In genomic region chr4:66769436-66769835, GRCh38 we compare ENCODE assay signal across 15 cellular contexts.
DNase-seq lines count a peak whose midpoint lies in the region; TF ChIP-seq lines count a peak whose summit lies in the region.
"Had no signal": no experiment of that assay in that cellular context is flagged by ENCODE, and none has a peak within 500 bp of the region (broad histone marks: within the 10 kb centered on the region; RNA-seq: fewer than 3 reads in every experiment).

No MANE protein-coding gene starts in this region.

- H3K4me3 ChIP-seq in OCI-LY3 (ENCODE audit: low read length) (no peak overlapping the region), hepatocyte (no peak overlapping the region)
- H3K4me3 ChIP-seq: K562, SJCRH30 had no signal

- TF ChIP-seq CTCF in OCI-LY3 (IDR thresholded peaks at IDR 0.05; ENCODE audit: low read depth, low read length) (no peak), hepatocyte (IDR thresholded peaks at IDR 0.05; ENCODE audit: poor library complexity) (no peak)

- H3K36me3 ChIP-seq in OCI-LY3 (replicated peaks; ENCODE audit: low read depth, low read length), result no peaks in the 10 kb centered on the region
- H3K36me3 ChIP-seq in hepatocyte (replicated peaks; ENCODE audit: insufficient read depth, low read depth), result no peaks in the 10 kb centered on the region
- H3K36me3 ChIP-seq: SJCRH30 had no signal

- no peaks in the 10 kb centered on the region for H3K9me3 ChIP-seq in OCI-LY3 (ENCODE audit: insufficient read depth, low read length)
- H3K9me3 ChIP-seq in hepatocyte (ENCODE audit: low read depth), result no peaks in the 10 kb centered on the region
- H3K9me3 ChIP-seq: SJCRH30 had no signal

- no peak overlapping the region for H3K27ac ChIP-seq in OCI-LY3 (ENCODE audit: low read length)
- H3K27ac ChIP-seq in hepatocyte, result no peak overlapping the region
- H3K27ac ChIP-seq: 22Rv1, SJCRH30 had no signal

- no peak overlapping the region for H3K9ac ChIP-seq in OCI-LY3 (ENCODE audit: low read length)

- no peak overlapping the region for H2AFZ ChIP-seq in OCI-LY3 (ENCODE audit: low read depth, low read length)
- H2AFZ ChIP-seq in hepatocyte, result peak overlapping the region; percentile 2

- H3K27me3 ChIP-seq in OCI-LY3 (ENCODE audit: low read depth, low read length) (no peaks in the 10 kb centered on the region), hepatocyte (no peaks in the 10 kb centered on the region)
- H3K27me3 ChIP-seq: SJCRH30 had no signal

- DNase-seq in NCI-H2029 treated with DMSO at 0.1 percent for 48 hours (lab: John Stamatoyannopoulos, UW), result peak; percentile 11
- DNase-seq in NCI-H2029 (lab: John Stamatoyannopoulos, UW), result no peak
- peak; percentile 58 for DNase-seq in H4 (ENCODE audit: low spot score)
- no peak for DNase-seq in hepatocyte (ENCODE audit: low spot score)
- DNase-seq in activated naive CD4-positive, alpha-beta T cell treated with anti-CD3 and anti-CD28 coated beads, Interleukin-2, amount 50 U/mL, for 16 hours, result no peak
- no peak for DNase-seq in ureter (ENCODE audit: low spot score)
- no peak for DNase-seq in stimulated activated CD4-positive, alpha-beta T cell treated with anti-CD3 and anti-CD28 coated beads, Interleukin-12 subunit alpha, Interleukin-12 subunit beta, amount 100 ng/mL, for 4 hours
- DNase-seq: NCI-H1092 treated with DMSO at 0.1 percent for 48 hours, NCI-H187, NCI-H226, RPMI8226, SJCRH30 had no signal

- H3K79me2 ChIP-seq in OCI-LY3 (ENCODE audit: low read length), result no peaks in the 10 kb centered on the region
- H3K79me2 ChIP-seq in hepatocyte, result no peaks in the 10 kb centered on the region

- H3K9me2 ChIP-seq in hepatocyte (replicated peaks; ENCODE audit: insufficient read depth), result no peaks in the 10 kb centered on the region

- H3K4me1 ChIP-seq in OCI-LY3 (ENCODE audit: low read length), result no peaks in the 10 kb centered on the region
- H3K4me1 ChIP-seq in hepatocyte (ENCODE audit: insufficient read depth), result no peaks in the 10 kb centered on the region
- H3K4me1 ChIP-seq: SJCRH30 had no signal

- WGBS in hepatocyte (ENCODE audit: low lambda C conversion rate, missing lambda C conversion rate), result 58% methylated on average over 4 of the region's 4 CpGs

- no peaks in the 10 kb centered on the region for H4K20me1 ChIP-seq in OCI-LY3 (ENCODE audit: insufficient read depth, low read length)
- no peaks in the 10 kb centered on the region for H4K20me1 ChIP-seq in hepatocyte (ENCODE audit: insufficient read depth, poor library complexity, severe bottlenecking)

- H3K4me2 ChIP-seq in OCI-LY3 (ENCODE audit: low read length) (peak overlapping the region; percentile 11; the same call in 1 of the 2 replicates), hepatocyte (no peak overlapping the region)

Comparison
In these comparisons a context has a peak if more than half of its experiments do, and no peak if none do; other contexts are left out.
1. DNase-seq: peak in NCI-H2029 treated with DMSO at 0.1 percent for 48 hours (single experiment) and H4 (single experiment); none in NCI-H2029 (single experiment), hepatocyte (single experiment), activated naive CD4-positive, alpha-beta T cell treated with anti-CD3 and anti-CD28 coated beads, Interleukin-2, amount 50 U/mL, for 16 hours (single experiment), ureter (single experiment) and stimulated activated CD4-positive, alpha-beta T cell treated with anti-CD3 and anti-CD28 coated beads, Interleukin-12 subunit alpha, Interleukin-12 subunit beta, amount 100 ng/mL, for 4 hours (single experiment).